In the genomic region with DNA sequence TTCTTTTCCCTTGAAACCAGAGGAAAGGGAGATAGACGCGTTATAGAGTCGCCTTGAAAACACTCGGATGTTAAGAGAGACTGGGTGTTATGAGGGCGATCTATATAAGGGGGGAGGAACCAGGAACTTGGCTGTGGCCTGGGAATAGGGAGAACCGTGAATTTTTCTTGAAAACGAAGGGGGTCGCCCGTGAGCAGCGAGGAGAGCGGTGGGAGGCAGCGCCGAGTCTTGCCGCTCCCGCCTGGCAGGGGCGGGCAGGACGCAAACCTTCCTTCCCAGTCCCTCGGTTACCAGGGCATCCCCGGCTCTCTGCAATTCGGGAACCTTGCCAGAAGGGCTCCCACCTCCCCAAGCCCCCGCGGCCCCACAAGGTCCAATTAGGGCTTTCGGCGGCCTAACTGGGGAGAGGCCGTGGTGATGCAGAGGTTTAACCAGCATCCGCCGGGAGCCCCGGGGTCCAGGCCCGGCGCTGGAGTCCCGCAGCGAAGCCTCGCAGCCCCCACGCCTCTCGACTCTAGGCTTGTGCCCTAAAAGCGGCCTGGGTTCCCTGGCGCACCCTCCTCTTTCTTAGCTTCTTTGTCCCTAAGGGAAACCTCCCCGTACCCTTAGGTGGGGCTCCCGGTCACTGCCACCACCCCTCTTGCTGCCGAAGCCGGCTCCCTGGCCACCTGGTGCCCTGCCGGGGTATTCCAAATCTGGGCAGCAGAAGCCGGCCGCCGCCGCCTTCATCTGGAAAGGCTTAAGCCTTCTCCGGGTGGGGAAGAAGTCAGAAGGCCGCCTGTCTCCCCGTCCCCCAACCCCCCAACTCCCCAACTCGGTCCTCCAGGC, we compare ENCODE assay signal across 8 cellular contexts. TPM values are rescaled to one million over a fixed set of nuclear protein-coding genes. Genes with fewer than 3 reads are reported as not detected.
A peak's percentile ranks its signal among the peaks of the same experiment; 100 is the strongest.
DNase-seq lines count a peak whose midpoint lies in the region; ATAC-seq, FAIRE-seq and TF ChIP-seq lines count a peak whose summit lies in the region.

No MANE protein-coding gene starts in this region.

- peak; percentile 37 for FAIRE-seq in endometrium (lab: Jason Lieb, UNC)

- ATAC-seq in GM19372 (IDR thresholded peaks at IDR 0.05; ENCODE audit: low read depth, unreplicated experiment), result peak; percentile 13
- ATAC-seq in RWPE2 (ENCODE audit: low read depth), result peak; percentile 75
- peak; percentile 16 for ATAC-seq in lung (ENCODE audit: insufficient read depth, low FRiP score)
- no peak for ATAC-seq in HG03571 (IDR thresholded peaks at IDR 0.05; ENCODE audit: unreplicated experiment)

- DNase-seq in COR-L47 (lab: John Stamatoyannopoulos, UW), result peak; percentile 82
- peak; percentile 27 for DNase-seq in HuH-7.5 (ENCODE audit: low spot score)
- DNase-seq in RWPE2 (ENCODE audit: low spot score), result peak; percentile 87
- DNase-seq in lung (ENCODE audit: low spot score), result peak; percentile 36
- DNase-seq in testis, result peak; percentile 83

- no peak for TF ChIP-seq POLR2A in testis (IDR thresholded peaks at IDR 0.05)

- intact Hi-C loops in testis (cut with DNase I; ENCODE audit: low total_unique reads), result no loop called here

- H3K27ac ChIP-seq in RWPE2 (ENCODE audit: poor library complexity, severe bottlenecking) (peak overlapping the region; percentile 66), lung (ENCODE audit: low read depth in 1 of 2, low read length in 1 of 2) (peak overlapping the region; percentile 20 to 85), testis (no peak overlapping the region)

- H3K36me3 ChIP-seq in RWPE2 (ENCODE audit: low read depth), result no peaks in the 10 kb centered on the region
- H3K36me3 ChIP-seq in lung (ENCODE audit: control insufficient read depth in 2 of 2, insufficient read depth in 2 of 2, low read length in 2 of 2), result no peaks in the 10 kb centered on the region
- no peaks in the 10 kb centered on the region for H3K36me3 ChIP-seq in testis (ENCODE audit: low read depth, missing control alignments)

- 1 to 2% methylated on average over 48 to 50 of the region's 50 CpGs for WGBS in lung, 2 donors
- WGBS in testis, 2 donors, result 1 to 2% methylated on average over 27 to 50 of the region's 50 CpGs

- peak overlapping the region; percentile 60 for H3K4me3 ChIP-seq in RWPE2 (ENCODE audit: severe bottlenecking)
- H3K4me3 ChIP-seq in lung, result no peak overlapping the region
- H3K4me3 ChIP-seq in testis, result peak overlapping the region; percentile 63 to 77

- H3K9me3 ChIP-seq in RWPE2 (ENCODE audit: severe bottlenecking) (no peaks in the 10 kb centered on the region), lung (ENCODE audit: control insufficient read depth in 2 of 2, insufficient read depth in 1 of 2, low read length in 1 of 2) (peaks cover 0 to 4% of the 10 kb centered on the region in 2 donors), testis (no peaks in the 10 kb centered on the region)

- TF ChIP-seq CTCF in RWPE2 (IDR thresholded peaks at IDR 0.05; ENCODE audit: poor library complexity, severe bottlenecking) (peak; percentile 90), lung (IDR thresholded peaks at IDR 0.05; ENCODE audit: control extremely low read depth, extremely low read depth) (no peak), testis (IDR thresholded peaks at IDR 0.05) (peak in 2 of 3 experiments; percentile 15 to 52)

- H3K27me3 ChIP-seq in RWPE2 (ENCODE audit: insufficient read depth, poor library complexity, severe bottlenecking) (no peaks in the 10 kb centered on the region), lung (ENCODE audit: control insufficient read depth, insufficient read depth) (peaks cover 6% of the 10 kb centered on the region), testis (no peaks in the 10 kb centered on the region)

- H3K4me1 ChIP-seq in RWPE2 (ENCODE audit: insufficient read depth, poor library complexity, severe bottlenecking) (peaks cover 13% of the 10 kb centered on the region), lung (ENCODE audit: control insufficient read depth in 2 of 2, insufficient read depth in 2 of 2, low read length in 2 of 2) (peaks cover 0 to 12% of the 10 kb centered on the region in 2 donors), testis (peaks cover 4% of the 10 kb centered on the region)

RNA-seq across cellular contexts. Expression of a gene that starts 0.7 kb away (rescaled TPM):
- total RNA-seq in lung, result 1 to 10 TPM; 4.4 to 7.4 TPM
- 1 to 10 TPM; 1.0 to 1.3 TPM for polyA plus RNA-seq in lung
- 10 to 100 TPM; 37.3 to 46.8 TPM for total RNA-seq in testis
- polyA plus RNA-seq in testis (ENCODE audit: insufficient read depth, low read depth, low replicate concordance), result 6.5 TPM

Comparison
In these comparisons a context has a peak if more than half of its experiments do, and no peak if none do; other contexts are left out.
1. DNase-seq: peak in every context shown above with its lines; median percentile 87 in RWPE2; 83 in testis; 82 in COR-L47; 36 in lung; 27 in HuH-7.5.
2. H3K27ac ChIP-seq: peak in RWPE2 (single experiment) and lung (2 of 2); none in testis (0 of 2).
3. RNA of a gene that starts 0.7 kb away (total RNA-seq): 37.3 to 46.8 TPM in testis; 4.4 to 7.4 TPM in lung; every median in the first group is over 4 times any median in the second.